In genomic region chr16:4744758-4745569, GRCh38 we compare ENCODE assay signal across 2 cellular contexts.
A peak's percentile ranks its signal among the peaks of the same experiment; 100 is the strongest.
TF ChIP-seq lines count a peak whose summit lies in the region.

No MANE protein-coding gene starts in this region.

TF ChIP-seq in HEK293, 187 proteins besides CTCF, POLR2A, EP300 and RAD21:
- TF ChIP-seq, protein P1, sequence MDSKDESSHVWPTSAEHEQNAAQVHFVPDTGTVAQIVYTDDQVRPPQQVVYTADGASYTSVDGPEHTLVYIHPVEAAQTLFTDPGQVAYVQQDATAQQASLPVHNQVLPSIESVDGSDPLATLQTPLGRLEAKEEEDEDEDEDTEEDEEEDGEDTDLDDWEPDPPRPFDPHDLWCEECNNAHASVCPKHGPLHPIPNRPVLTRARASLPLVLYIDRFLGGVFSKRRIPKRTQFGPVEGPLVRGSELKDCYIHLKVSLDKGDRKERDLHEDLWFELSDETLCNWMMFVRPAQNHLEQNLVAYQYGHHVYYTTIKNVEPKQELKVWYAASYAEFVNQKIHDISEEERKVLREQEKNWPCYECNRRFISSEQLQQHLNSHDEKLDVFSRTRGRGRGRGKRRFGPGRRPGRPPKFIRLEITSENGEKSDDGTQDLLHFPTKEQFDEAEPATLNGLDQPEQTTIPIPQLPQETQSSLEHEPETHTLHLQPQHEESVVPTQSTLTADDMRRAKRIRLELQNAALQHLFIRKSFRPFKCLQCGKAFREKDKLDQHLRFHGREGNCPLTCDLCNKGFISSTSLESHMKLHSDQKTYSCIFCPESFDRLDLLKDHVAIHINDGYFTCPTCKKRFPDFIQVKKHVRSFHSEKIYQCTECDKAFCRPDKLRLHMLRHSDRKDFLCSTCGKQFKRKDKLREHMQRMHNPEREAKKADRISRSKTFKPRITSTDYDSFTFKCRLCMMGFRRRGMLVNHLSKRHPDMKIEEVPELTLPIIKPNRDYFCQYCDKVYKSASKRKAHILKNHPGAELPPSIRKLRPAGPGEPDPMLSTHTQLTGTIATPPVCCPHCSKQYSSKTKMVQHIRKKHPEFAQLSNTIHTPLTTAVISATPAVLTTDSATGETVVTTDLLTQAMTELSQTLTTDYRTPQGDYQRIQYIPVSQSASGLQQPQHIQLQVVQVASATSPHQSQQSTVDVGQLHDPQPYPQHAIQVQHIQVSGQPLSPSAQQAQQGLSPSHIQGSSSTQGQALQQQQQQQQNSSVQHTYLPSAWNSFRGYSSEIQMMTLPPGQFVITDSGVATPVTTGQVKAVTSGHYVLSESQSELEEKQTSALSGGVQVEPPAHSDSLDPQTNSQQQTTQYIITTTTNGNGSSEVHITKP (tag by site-specific recombination; IDR thresholded peaks at IDR 0.05) = 0 out of 2 replicates have a peak, but pooled peaks have one; percentile 23
- TF ChIP-seq BCL11A (tag by site-specific recombination; IDR thresholded peaks at IDR 0.05; ENCODE audit: low read depth) = no peak
- TF ChIP-seq ZIC2 (tag by site-specific recombination; IDR thresholded peaks at IDR 0.05) = peak; percentile 90
- no peak for TF ChIP-seq ZNF677 (tag by site-specific recombination; IDR thresholded peaks at IDR 0.05)
- TF ChIP-seq ZNF223 (tag by site-specific recombination; IDR thresholded peaks at IDR 0.05) = no peak

TF ChIP-seq in GM12878, 131 proteins besides CTCF, POLR2A, EP300 and RAD21:
- TF ChIP-seq GABPA (IDR thresholded peaks at IDR 0.05; ENCODE audit: low read depth) = no peak
- TF ChIP-seq HDAC6 (IDR thresholded peaks at IDR 0.05; ENCODE audit: unreplicated experiment) = no peak
- no peak for TF ChIP-seq CEBPB (IDR thresholded peaks at IDR 0.05; ENCODE audit: borderline replicate concordance in 1 of 2, low read depth in 2 of 2, low read length in 2 of 2)
- no peak for TF ChIP-seq SIN3A (IDR thresholded peaks at IDR 0.05; ENCODE audit: low read depth, low read length)
- no peak for TF ChIP-seq RCOR1 (conservative IDR thresholded peaks at IDR 0.05; ENCODE audit: low read depth, low read length)
- no peak for TF ChIP-seq ZNF274 (IDR thresholded peaks at IDR 0.05; ENCODE audit: insufficient read depth, insufficient read length)
- TF ChIP-seq, protein P2, sequence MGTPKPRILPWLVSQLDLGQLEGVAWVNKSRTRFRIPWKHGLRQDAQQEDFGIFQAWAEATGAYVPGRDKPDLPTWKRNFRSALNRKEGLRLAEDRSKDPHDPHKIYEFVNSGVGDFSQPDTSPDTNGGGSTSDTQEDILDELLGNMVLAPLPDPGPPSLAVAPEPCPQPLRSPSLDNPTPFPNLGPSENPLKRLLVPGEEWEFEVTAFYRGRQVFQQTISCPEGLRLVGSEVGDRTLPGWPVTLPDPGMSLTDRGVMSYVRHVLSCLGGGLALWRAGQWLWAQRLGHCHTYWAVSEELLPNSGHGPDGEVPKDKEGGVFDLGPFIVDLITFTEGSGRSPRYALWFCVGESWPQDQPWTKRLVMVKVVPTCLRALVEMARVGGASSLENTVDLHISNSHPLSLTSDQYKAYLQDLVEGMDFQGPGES (IDR thresholded peaks at IDR 0.05) = no peak
- TF ChIP-seq TCF12 (IDR thresholded peaks at IDR 0.05; ENCODE audit: low read depth, low read length) = no peak
- TF ChIP-seq CEBPZ (IDR thresholded peaks at IDR 0.05; ENCODE audit: low read depth, low read length) = no peak
- TF ChIP-seq ZNF207 (IDR thresholded peaks at IDR 0.05; ENCODE audit: borderline replicate concordance) = no peak
- TF ChIP-seq, protein P3, sequence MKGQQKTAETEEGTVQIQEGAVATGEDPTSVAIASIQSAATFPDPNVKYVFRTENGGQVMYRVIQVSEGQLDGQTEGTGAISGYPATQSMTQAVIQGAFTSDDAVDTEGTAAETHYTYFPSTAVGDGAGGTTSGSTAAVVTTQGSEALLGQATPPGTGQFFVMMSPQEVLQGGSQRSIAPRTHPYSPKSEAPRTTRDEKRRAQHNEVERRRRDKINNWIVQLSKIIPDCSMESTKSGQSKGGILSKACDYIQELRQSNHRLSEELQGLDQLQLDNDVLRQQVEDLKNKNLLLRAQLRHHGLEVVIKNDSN (IDR thresholded peaks at IDR 0.05; ENCODE audit: borderline replicate concordance, extremely low read length, insufficient read depth, low read depth, low read length) = peak; percentile 68
- TF ChIP-seq NFIC (IDR thresholded peaks at IDR 0.05; ENCODE audit: low read depth, low read length) = no peak
- no peak for TF ChIP-seq GATAD2B (conservative IDR thresholded peaks at IDR 0.05; ENCODE audit: low read depth)
- TF ChIP-seq, protein P4, sequence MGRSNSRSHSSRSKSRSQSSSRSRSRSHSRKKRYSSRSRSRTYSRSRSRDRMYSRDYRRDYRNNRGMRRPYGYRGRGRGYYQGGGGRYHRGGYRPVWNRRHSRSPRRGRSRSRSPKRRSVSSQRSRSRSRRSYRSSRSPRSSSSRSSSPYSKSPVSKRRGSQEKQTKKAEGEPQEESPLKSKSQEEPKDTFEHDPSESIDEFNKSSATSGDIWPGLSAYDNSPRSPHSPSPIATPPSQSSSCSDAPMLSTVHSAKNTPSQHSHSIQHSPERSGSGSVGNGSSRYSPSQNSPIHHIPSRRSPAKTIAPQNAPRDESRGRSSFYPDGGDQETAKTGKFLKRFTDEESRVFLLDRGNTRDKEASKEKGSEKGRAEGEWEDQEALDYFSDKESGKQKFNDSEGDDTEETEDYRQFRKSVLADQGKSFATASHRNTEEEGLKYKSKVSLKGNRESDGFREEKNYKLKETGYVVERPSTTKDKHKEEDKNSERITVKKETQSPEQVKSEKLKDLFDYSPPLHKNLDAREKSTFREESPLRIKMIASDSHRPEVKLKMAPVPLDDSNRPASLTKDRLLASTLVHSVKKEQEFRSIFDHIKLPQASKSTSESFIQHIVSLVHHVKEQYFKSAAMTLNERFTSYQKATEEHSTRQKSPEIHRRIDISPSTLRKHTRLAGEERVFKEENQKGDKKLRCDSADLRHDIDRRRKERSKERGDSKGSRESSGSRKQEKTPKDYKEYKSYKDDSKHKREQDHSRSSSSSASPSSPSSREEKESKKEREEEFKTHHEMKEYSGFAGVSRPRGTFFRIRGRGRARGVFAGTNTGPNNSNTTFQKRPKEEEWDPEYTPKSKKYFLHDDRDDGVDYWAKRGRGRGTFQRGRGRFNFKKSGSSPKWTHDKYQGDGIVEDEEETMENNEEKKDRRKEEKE (IDR thresholded peaks at IDR 0.05) = no peak
- TF ChIP-seq PBX3 (IDR thresholded peaks at IDR 0.05; ENCODE audit: insufficient replicate concordance, low read depth, low read length) = no peak
- TF ChIP-seq, protein P5, sequence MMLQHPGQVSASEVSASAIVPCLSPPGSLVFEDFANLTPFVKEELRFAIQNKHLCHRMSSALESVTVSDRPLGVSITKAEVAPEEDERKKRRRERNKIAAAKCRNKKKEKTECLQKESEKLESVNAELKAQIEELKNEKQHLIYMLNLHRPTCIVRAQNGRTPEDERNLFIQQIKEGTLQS (IDR thresholded peaks at IDR 0.05; ENCODE audit: borderline replicate concordance, extremely low read depth, low read depth, low read length) = peak; percentile 21; the same call in 1 of the 2 replicates
- peak; percentile 25; the same call in 1 of the 2 replicates for TF ChIP-seq RAD51 (IDR thresholded peaks at IDR 0.05)
